Comparison of ENCODE assay signal across 11 cellular contexts in genomic region chr1:224747578-224747977, GRCh38.
DNase-seq lines count a peak whose midpoint lies in the region; ATAC-seq and TF ChIP-seq lines count a peak whose summit lies in the region.
"Had no signal": no experiment of that assay in that cellular context is flagged by ENCODE, and none has a peak within 500 bp of the region (broad histone marks: within the 10 kb centered on the region; RNA-seq: fewer than 3 reads in every experiment).

No MANE protein-coding gene starts in this region.

- H3K4me1 ChIP-seq in SK-N-SH (ENCODE audit: control insufficient read depth in 1 of 2, insufficient read depth in 2 of 2, low read depth in 1 of 2, low read length in 1 of 2), result no peaks in the 10 kb centered on the region; a peak in 1 of 4 replicates

- peak; percentile 28 to 49 for DNase-seq in activated T-cell treated with anti-CD3 and anti-CD28 coated beads, Interleukin-2, amount 50 U/mL, for 72 hours
- no peak for DNase-seq in activated T-cell treated with anti-CD3 and anti-CD28 coated beads, Interleukin-2, amount 50 U/mL, for 24 hours
- DNase-seq in SK-N-SH (no peak), hippocampal formation (lab: John Stamatoyannopoulos, UW) (no peak)
- DNase-seq in stimulated activated naive CD8-positive, alpha-beta T cell treated with anti-CD3 and anti-CD28 coated beads, Interleukin-15, Interleukin-2, amounts not matched to agents 100 U/mL and 50 U/mL, for 24 hours, result peak; percentile 33
- DNase-seq: CD4-positive, CD25-positive, alpha-beta regulatory T cell had no signal

- no peaks in the 10 kb centered on the region for H3K79me2 ChIP-seq in SK-N-SH (ENCODE audit: insufficient read depth)

- no peaks in the 10 kb centered on the region for H3K27me3 ChIP-seq in SK-N-SH (ENCODE audit: insufficient read depth)

- no peaks in the 10 kb centered on the region for H3K9me3 Mint-ChIP-seq in activated T-cell treated with anti-CD3 and anti-CD28 coated beads, Interleukin-2, amount 50 U/mL, for 72 hours
- no peaks in the 10 kb centered on the region for H3K9me3 Mint-ChIP-seq in activated T-cell treated with anti-CD3 and anti-CD28 coated beads, Interleukin-2, amount 50 U/mL, for 24 hours
- H3K9me3 Mint-ChIP-seq: memory B cell had no signal

- H3K9me2 ChIP-seq in SK-N-SH, result no peaks in the 10 kb centered on the region

- TF ChIP-seq RAD21 in SK-N-SH (IDR thresholded peaks at IDR 0.05; ENCODE audit: low read length), result no peak

- TF ChIP-seq EP300 in SK-N-SH (IDR thresholded peaks at IDR 0.05; ENCODE audit: borderline replicate concordance in 1 of 2, low read depth in 1 of 2, low read length in 1 of 2), result no peak

- no peaks in the 10 kb centered on the region for H3K9me3 ChIP-seq in SK-N-SH

- POLR2A ChIA-PET in SK-N-SH (lab: Yijun Ruan, JAX), result no interaction called here

- no peak overlapping the region for H3K4me3 ChIP-seq in SK-N-SH (ENCODE audit: low read depth in 2 of 2, low read length in 1 of 2)

- H2AFZ ChIP-seq in SK-N-SH (ENCODE audit: low read depth), result no peak overlapping the region

- no peak for TF ChIP-seq CTCF in SK-N-SH (IDR thresholded peaks at IDR 0.05)

- H3K36me3 ChIP-seq in SK-N-SH (replicated peaks in 1 of 2; ENCODE audit: control insufficient read depth in 1 of 2, insufficient read depth in 2 of 2, low read length in 1 of 2), result no peaks in the 10 kb centered on the region

- H3K4me1 Mint-ChIP-seq in activated T-cell treated with anti-CD3 and anti-CD28 coated beads, Interleukin-2, amount 50 U/mL, for 72 hours (ENCODE audit: low read depth), result peaks cover 36% of the 10 kb centered on the region
- peaks cover 29% of the 10 kb centered on the region for H3K4me1 Mint-ChIP-seq in activated T-cell treated with anti-CD3 and anti-CD28 coated beads, Interleukin-2, amount 50 U/mL, for 24 hours (ENCODE audit: low read depth)
- H3K4me1 Mint-ChIP-seq: memory B cell had no signal

- no peaks in the 10 kb centered on the region for H3K36me3 Mint-ChIP-seq in activated T-cell treated with anti-CD3 and anti-CD28 coated beads, Interleukin-2, amount 50 U/mL, for 72 hours (ENCODE audit: insufficient read depth in 2 of 2)
- H3K36me3 Mint-ChIP-seq in activated T-cell treated with anti-CD3 and anti-CD28 coated beads, Interleukin-2, amount 50 U/mL, for 24 hours (ENCODE audit: low read depth), result no peaks in the 10 kb centered on the region
- H3K36me3 Mint-ChIP-seq: activated naive CD8-positive, alpha-beta T cell; CD4-positive, CD25-positive, alpha-beta regulatory T cell; memory B cell had no signal

- H3F3A ChIP-seq in SK-N-SH (replicated peaks; ENCODE audit: insufficient read depth), result no peaks in the 10 kb centered on the region

- no peak overlapping the region for H3K27ac ChIP-seq in SK-N-SH (ENCODE audit: low read depth in 2 of 2, low read length in 1 of 2)

- WGBS in SK-N-SH (ENCODE audit: low lambda C conversion rate), result 55% methylated on average over 4 of the region's 4 CpGs

- CTCF ChIA-PET in SK-N-SH (lab: Yijun Ruan, JAX), result interaction anchor here (0.8 to 1.3 kb wide), 2 partner anchors 10 to 105 kb away, joined by 3 to 4 read pairs; no protein-coding TSS in a partner anchor

- no peak overlapping the region for H3K27ac Mint-ChIP-seq in activated T-cell treated with anti-CD3 and anti-CD28 coated beads, Interleukin-2, amount 50 U/mL, for 72 hours
- H3K27ac Mint-ChIP-seq in activated T-cell treated with anti-CD3 and anti-CD28 coated beads, Interleukin-2, amount 50 U/mL, for 24 hours, result no peak overlapping the region
- H3K27ac Mint-ChIP-seq: activated naive CD8-positive, alpha-beta T cell; CD4-positive, CD25-positive, alpha-beta regulatory T cell; memory B cell had no signal

- H3K4me3 Mint-ChIP-seq in activated T-cell treated with anti-CD3 and anti-CD28 coated beads, Interleukin-2, amount 50 U/mL, for 72 hours, result no peak overlapping the region
- no peak overlapping the region for H3K4me3 Mint-ChIP-seq in activated T-cell treated with anti-CD3 and anti-CD28 coated beads, Interleukin-2, amount 50 U/mL, for 24 hours
- H3K4me3 Mint-ChIP-seq: activated naive CD8-positive, alpha-beta T cell; CD4-positive, CD25-positive, alpha-beta regulatory T cell; memory B cell had no signal

- peak; percentile 61 to 69 for ATAC-seq in activated T-cell treated with anti-CD3 and anti-CD28 coated beads, Interleukin-2, amount 50 U/mL, for 72 hours (replicated peaks in 1 of 2)
- ATAC-seq in HG03108 (IDR thresholded peaks at IDR 0.05; ENCODE audit: unreplicated experiment) (peak; percentile 39), GM21737 (IDR thresholded peaks at IDR 0.05; ENCODE audit: unreplicated experiment) (no peak), HG02981 (IDR thresholded peaks at IDR 0.05; ENCODE audit: unreplicated experiment) (no peak)
- peak; percentile 51 for ATAC-seq in stimulated activated naive CD8-positive, alpha-beta T cell treated with anti-CD3 and anti-CD28 coated beads, Interleukin-15, Interleukin-2, amounts not matched to agents 100 U/mL and 50 U/mL, for 24 hours

- no peak overlapping the region for H3K4me2 ChIP-seq in SK-N-SH

- H4K20me1 ChIP-seq in SK-N-SH (ENCODE audit: insufficient read depth), result no peaks in the 10 kb centered on the region

- H3K9ac ChIP-seq in SK-N-SH, result no peak overlapping the region

- H3K27me3 Mint-ChIP-seq in activated T-cell treated with anti-CD3 and anti-CD28 coated beads, Interleukin-2, amount 50 U/mL, for 72 hours (ENCODE audit: low read depth), result peaks cover 12% of the 10 kb centered on the region
- H3K27me3 Mint-ChIP-seq in activated T-cell treated with anti-CD3 and anti-CD28 coated beads, Interleukin-2, amount 50 U/mL, for 24 hours, result peaks cover 8% of the 10 kb centered on the region

TF ChIP-seq in SK-N-SH, 30 proteins besides CTCF, POLR2A, EP300 and RAD21:
- no peak for TF ChIP-seq PBX3 (IDR thresholded peaks at IDR 0.05)
- TF ChIP-seq SMC3 (IDR thresholded peaks at IDR 0.05; ENCODE audit: low read depth, low read length), result no peak
- no peak for TF ChIP-seq CHD2 (IDR thresholded peaks at IDR 0.05; ENCODE audit: low read length, partially characterized antibody)
- TF ChIP-seq FOXM1 (IDR thresholded peaks at IDR 0.05; ENCODE audit: low read depth), result no peak
- peak; percentile 16; the same call in 1 of the 2 replicates for TF ChIP-seq NFIC (IDR thresholded peaks at IDR 0.05; ENCODE audit: borderline replicate concordance)
- no peak for TF ChIP-seq MEF2A (IDR thresholded peaks at IDR 0.05; ENCODE audit: borderline replicate concordance, low read depth)
- TF ChIP-seq, protein P1, sequence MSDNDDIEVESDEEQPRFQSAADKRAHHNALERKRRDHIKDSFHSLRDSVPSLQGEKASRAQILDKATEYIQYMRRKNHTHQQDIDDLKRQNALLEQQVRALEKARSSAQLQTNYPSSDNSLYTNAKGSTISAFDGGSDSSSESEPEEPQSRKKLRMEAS (IDR thresholded peaks at IDR 0.05; ENCODE audit: low read depth), result no peak

Comparison
In these comparisons a context has a peak if more than half of its experiments do, and no peak if none do; other contexts are left out.
1. DNase-seq: peak in activated T-cell treated with anti-CD3 and anti-CD28 coated beads, Interleukin-2, amount 50 U/mL, for 72 hours (2 of 2) and stimulated activated naive CD8-positive, alpha-beta T cell treated with anti-CD3 and anti-CD28 coated beads, Interleukin-15, Interleukin-2, amounts not matched to agents 100 U/mL and 50 U/mL, for 24 hours (single experiment); none in activated T-cell treated with anti-CD3 and anti-CD28 coated beads, Interleukin-2, amount 50 U/mL, for 24 hours (single experiment), SK-N-SH (single experiment) and hippocampal formation (0 of 2).
2. ATAC-seq: peak in activated T-cell treated with anti-CD3 and anti-CD28 coated beads, Interleukin-2, amount 50 U/mL, for 72 hours (2 of 2), HG03108 (single experiment) and stimulated activated naive CD8-positive, alpha-beta T cell treated with anti-CD3 and anti-CD28 coated beads, Interleukin-15, Interleukin-2, amounts not matched to agents 100 U/mL and 50 U/mL, for 24 hours (single experiment); none in GM21737 (single experiment) and HG02981 (single experiment).